ENCODE assay signal across 14 cellular contexts in the genomic region with DNA sequence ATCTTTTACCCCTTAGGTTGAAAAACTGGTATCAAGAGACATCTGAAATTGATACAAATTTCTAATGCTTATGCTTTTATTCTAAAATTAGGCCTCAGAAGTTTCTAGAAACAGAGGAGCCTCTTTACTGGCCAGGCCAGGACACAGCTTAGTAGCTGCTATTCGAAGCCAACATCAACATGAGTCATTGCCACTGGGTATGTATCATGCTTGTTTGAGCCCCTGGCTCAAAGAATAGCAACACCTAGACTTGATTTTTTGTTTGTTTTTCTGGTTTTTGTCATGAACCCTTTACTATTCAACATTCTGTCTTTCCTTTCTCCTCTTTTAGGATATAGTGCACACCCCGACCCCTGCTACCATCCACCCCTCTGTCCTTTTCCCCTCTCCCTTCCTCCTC.
DNase-seq lines count a peak whose midpoint lies in the region; ATAC-seq and TF ChIP-seq lines count a peak whose summit lies in the region.
"Had no signal": no experiment of that assay in that cellular context is flagged by ENCODE, and none has a peak within 500 bp of the region (broad histone marks: within the 10 kb centered on the region; RNA-seq: fewer than 3 reads in every experiment).

No MANE protein-coding gene starts in this region.

- peak overlapping the region; percentile 86 for H3K27ac Mint-ChIP-seq in chondrocyte (ENCODE audit: unreplicated experiment)
- H3K27ac Mint-ChIP-seq: activated naive CD4-positive, alpha-beta T cell treated with anti-CD3 and anti-CD28 coated beads, Interleukin-2, amount 50 U/mL, for 24 hours had no signal

- H3K27me3 Mint-ChIP-seq in chondrocyte (ENCODE audit: low read depth) = peaks cover 9% of the 10 kb centered on the region
- H3K27me3 Mint-ChIP-seq: activated naive CD4-positive, alpha-beta T cell treated with anti-CD3 and anti-CD28 coated beads, Interleukin-2, amount 50 U/mL, for 24 hours had no signal

- H3K36me3 Mint-ChIP-seq in chondrocyte (ENCODE audit: low read depth) = peaks cover 4% of the 10 kb centered on the region
- H3K36me3 Mint-ChIP-seq: activated naive CD4-positive, alpha-beta T cell treated with anti-CD3 and anti-CD28 coated beads, Interleukin-2, amount 50 U/mL, for 24 hours had no signal

- no peak overlapping the region for H3K4me3 Mint-ChIP-seq in chondrocyte (ENCODE audit: unreplicated experiment)
- H3K4me3 Mint-ChIP-seq: activated naive CD4-positive, alpha-beta T cell treated with anti-CD3 and anti-CD28 coated beads, Interleukin-2, amount 50 U/mL, for 24 hours had no signal

- no peak overlapping the region for H3K4me3 ChIP-seq in AG10803 (ENCODE audit: low read length)
- no peak overlapping the region for H3K4me3 ChIP-seq in MG63
- H3K4me3 ChIP-seq: K562 had no signal

- no peaks in the 10 kb centered on the region; the same call in 1 of the 2 replicates for H3K36me3 ChIP-seq in MG63
- H3K36me3 ChIP-seq: BE2C had no signal

- no peaks in the 10 kb centered on the region for H3K27me3 ChIP-seq in MG63
- H3K27me3 ChIP-seq: BE2C had no signal

- DNase-seq in AG10803 (ENCODE audit: low read depth) = peak; percentile 67
- DNase-seq in MG63 = peak; percentile 73
- DNase-seq in chondrocyte (ENCODE audit: low spot score) = no peak
- peak; percentile 71 for DNase-seq in kidney tubule cell (ENCODE audit: low spot score)
- no peak for DNase-seq in NCI-H146 treated with DMSO at 0.1 percent for 48 hours (lab: John Stamatoyannopoulos, UW; ENCODE audit: unreplicated experiment)
- DNase-seq: BE2C, hypothalamus, NCI-H2107 had no signal

- ATAC-seq in HG02981 (IDR thresholded peaks at IDR 0.05; ENCODE audit: unreplicated experiment) = no peak
- no peak for ATAC-seq in GM18520 (IDR thresholded peaks at IDR 0.05; ENCODE audit: unreplicated experiment)
- no peak for ATAC-seq in GM21717 (IDR thresholded peaks at IDR 0.05; ENCODE audit: unreplicated experiment)
- ATAC-seq: K562, Panc1 had no signal

- H3K9me3 ChIP-seq in MG63 = no peaks in the 10 kb centered on the region
- H3K9me3 ChIP-seq: BE2C had no signal

- no peak for TF ChIP-seq CTCF in AG10803 (conservative IDR thresholded peaks at IDR 0.05; ENCODE audit: low read length)
- TF ChIP-seq CTCF in chondrocyte (IDR thresholded peaks at IDR 0.05) = no peak

- H3K9me3 Mint-ChIP-seq in chondrocyte (ENCODE audit: low read depth) = no peaks in the 10 kb centered on the region
- H3K9me3 Mint-ChIP-seq: activated naive CD4-positive, alpha-beta T cell treated with anti-CD3 and anti-CD28 coated beads, Interleukin-2, amount 50 U/mL, for 24 hours had no signal

- H3K4me1 Mint-ChIP-seq in chondrocyte (ENCODE audit: low read depth) = peaks cover 39% of the 10 kb centered on the region

Comparison
In these comparisons a context has a peak if more than half of its experiments do, and no peak if none do; other contexts are left out.
1. DNase-seq: peak in AG10803 (single experiment), MG63 (single experiment) and kidney tubule cell (single experiment); none in chondrocyte (single experiment) and NCI-H146 treated with DMSO at 0.1 percent for 48 hours (single experiment).